9 cellular contexts compared by ENCODE assay signal in the genomic region with DNA sequence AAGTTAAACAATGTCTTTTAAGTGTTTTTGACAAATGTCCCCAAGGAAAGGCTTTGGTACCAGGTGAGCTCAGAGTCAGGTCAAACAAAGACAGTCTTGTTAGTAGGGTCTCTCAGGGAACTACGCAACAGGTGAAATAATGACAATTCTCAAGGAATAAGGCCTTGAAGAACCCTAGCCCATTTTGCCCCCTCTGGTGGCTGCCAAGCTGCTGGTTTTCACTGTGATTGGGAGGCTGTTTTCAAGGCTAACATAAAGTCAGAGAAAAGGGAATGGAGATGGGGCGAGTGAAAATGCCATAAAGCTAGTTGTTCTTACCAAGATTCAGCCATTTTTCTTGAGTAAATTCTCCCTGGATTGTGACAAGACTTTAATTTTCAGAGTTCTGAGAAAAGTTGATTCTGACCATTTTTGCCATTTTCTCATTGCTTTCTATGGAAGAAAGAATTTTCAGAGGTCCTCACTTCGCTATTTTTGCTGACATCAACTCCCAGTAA. TPM values are rescaled to one million over a fixed set of nuclear protein-coding genes. Genes with fewer than 3 reads are reported as not detected.
DNase-seq lines count a peak whose midpoint lies in the region; TF ChIP-seq lines count a peak whose summit lies in the region.
"Had no signal": no experiment of that assay in that cellular context is flagged by ENCODE, and none has a peak within 500 bp of the region (broad histone marks: within the 10 kb centered on the region; RNA-seq: fewer than 3 reads in every experiment).

No MANE protein-coding gene starts in this region.

- H3K9me2 ChIP-seq in MM.1S (replicated peaks; ENCODE audit: insufficient read depth, low read length), result no peaks in the 10 kb centered on the region

- H3K4me1 Mint-ChIP-seq in chondrocyte (ENCODE audit: low read depth), result no peaks in the 10 kb centered on the region
- H3K4me1 Mint-ChIP-seq in progenitor cell of endocrine pancreas (ENCODE audit: low read depth), result peaks cover 22% of the 10 kb centered on the region

- H2AFZ ChIP-seq in MM.1S (ENCODE audit: low read length), result peak overlapping the region; percentile 17; the same call in 1 of the 2 replicates

- TF ChIP-seq CTCF in MM.1S (IDR thresholded peaks at IDR 0.05; ENCODE audit: low read length) (peak; percentile 30), chondrocyte (IDR thresholded peaks at IDR 0.05) (peak; percentile 62), progenitor cell of endocrine pancreas (IDR thresholded peaks at IDR 0.05; ENCODE audit: unreplicated experiment) (peak; percentile 39)

- H3K79me2 ChIP-seq in MM.1S (ENCODE audit: low read length), result no peaks in the 10 kb centered on the region

- no peak overlapping the region for H3K4me2 ChIP-seq in MM.1S (ENCODE audit: low read depth, low read length)

- H3K9me3 ChIP-seq in MM.1S (replicated peaks; ENCODE audit: insufficient read depth, low read length), result no peaks in the 10 kb centered on the region

- H3K27me3 Mint-ChIP-seq in chondrocyte (ENCODE audit: low read depth) (no peaks in the 10 kb centered on the region), progenitor cell of endocrine pancreas (no peaks in the 10 kb centered on the region)

- H3K27ac ChIP-seq in MM.1S (ENCODE audit: low read length), result peak overlapping the region; percentile 26; the same call in 1 of the 2 replicates
- H3K27ac ChIP-seq: HL-60 had no signal

- H3K4me1 ChIP-seq in MM.1S (ENCODE audit: low read length), result peaks cover 13% of the 10 kb centered on the region

- H4K20me1 ChIP-seq in MM.1S (ENCODE audit: insufficient read depth, low read length), result no peaks in the 10 kb centered on the region

- H3K36me3 Mint-ChIP-seq in chondrocyte (ENCODE audit: low read depth) (peaks cover 2% of the 10 kb centered on the region), progenitor cell of endocrine pancreas (ENCODE audit: insufficient read depth) (peaks cover 2% of the 10 kb centered on the region)

- H3K4me3 Mint-ChIP-seq in chondrocyte (ENCODE audit: unreplicated experiment) (no peak overlapping the region), progenitor cell of endocrine pancreas (ENCODE audit: low read depth) (no peak overlapping the region)

- H3K27ac Mint-ChIP-seq in chondrocyte (ENCODE audit: unreplicated experiment) (no peak overlapping the region), progenitor cell of endocrine pancreas (peak overlapping the region; percentile 54)

- H3K27me3 ChIP-seq in MM.1S (replicated peaks; ENCODE audit: insufficient read depth, low read length), result no peaks in the 10 kb centered on the region

- H3K36me3 ChIP-seq in MM.1S (replicated peaks; ENCODE audit: insufficient read depth, low read length), result no peaks in the 10 kb centered on the region

- no peak overlapping the region for H3K4me3 ChIP-seq in MM.1S (ENCODE audit: low read length)

- DNase-seq in activated T-cell treated with anti-CD3 and anti-CD28 coated beads, Interleukin-2, amount 50 U/mL, for 1 hour, result peak; percentile 24
- DNase-seq in activated T-cell treated with anti-CD3 and anti-CD28 coated beads for 4 hours (no peak), MM.1S (no peak), chondrocyte (ENCODE audit: low spot score) (no peak), progenitor cell of endocrine pancreas (ENCODE audit: low spot score, unreplicated experiment) (no peak), NCI-H1930 (lab: John Stamatoyannopoulos, UW) (no peak), hepatic stellate cell (ENCODE audit: low spot score) (no peak), ecto neural progenitor cell (ENCODE audit: low spot score) (no peak)

- H3K9ac ChIP-seq in MM.1S (ENCODE audit: low read length), result no peak overlapping the region

- no peaks in the 10 kb centered on the region for H3F3A ChIP-seq in MM.1S (ENCODE audit: insufficient read depth, low read length)

- H3K9me3 Mint-ChIP-seq in chondrocyte (ENCODE audit: low read depth) (peaks cover 7% of the 10 kb centered on the region), progenitor cell of endocrine pancreas (ENCODE audit: low read depth) (peaks cover 8% of the 10 kb centered on the region)

RNA-seq across cellular contexts. Expression of gene RWDD4, which starts 58.7 kb away (rescaled TPM):
- 19.6 to 25.9 TPM (median 21.3 TPM) in 3 replicates for total RNA-seq in chondrocyte
- total RNA-seq in progenitor cell of endocrine pancreas, result 19.6 and 19.7 TPM in 2 replicates

RNA-seq across cellular contexts. Expression of gene TRAPPC11, which starts 58.9 kb away (rescaled TPM):
- total RNA-seq in chondrocyte (26.3 to 34.9 TPM (median 30.2 TPM) in 3 replicates), progenitor cell of endocrine pancreas (54.3 and 56.1 TPM in 2 replicates)
